Comparison of ENCODE assay signal across 22 cellular contexts in genomic region chr12:86666311-86666710, GRCh38.
DNase-seq lines count a peak whose midpoint lies in the region; TF ChIP-seq lines count a peak whose summit lies in the region.
"Had no signal": no experiment of that assay in that cellular context is flagged by ENCODE, and none has a peak within 500 bp of the region (broad histone marks: within the 10 kb centered on the region; RNA-seq: fewer than 3 reads in every experiment).

No MANE protein-coding gene starts in this region.

- no peaks in the 10 kb centered on the region for H4K20me1 ChIP-seq in hepatocyte (ENCODE audit: insufficient read depth, poor library complexity, severe bottlenecking)

- H3K79me2 ChIP-seq in hepatocyte = no peaks in the 10 kb centered on the region

- H3K4me3 ChIP-seq in AG10803 (ENCODE audit: low read length) (no peak overlapping the region), hepatocyte (no peak overlapping the region)
- H3K4me3 ChIP-seq: MG63, SK-N-MC had no signal

- peak overlapping the region; percentile 19 for H2AFZ ChIP-seq in hepatocyte

- TF ChIP-seq CTCF in AG10803 (conservative IDR thresholded peaks at IDR 0.05; ENCODE audit: low read length) (no peak), hepatocyte (IDR thresholded peaks at IDR 0.05; ENCODE audit: poor library complexity) (no peak)

- no peaks in the 10 kb centered on the region for H3K9me2 ChIP-seq in hepatocyte (replicated peaks; ENCODE audit: insufficient read depth)

- DNase-seq in AG10803 (ENCODE audit: low read depth) (peak; percentile 16), GM04504 (ENCODE audit: low read depth) (peak; percentile 21), fibroblast of gingiva (ENCODE audit: low read depth) (peak; percentile 4), hepatocyte (ENCODE audit: low spot score) (no peak), NCI-H748 treated with DMSO at 0.1 percent for 48 hours (lab: John Stamatoyannopoulos, UW) (no peak), SHP77 treated with DMSO at 0.1 percent for 48 hours (lab: John Stamatoyannopoulos, UW) (no peak), amniotic stem cell (lab: John Stamatoyannopoulos, UW) (no peak)
- DNase-seq in activated CD4-positive, alpha-beta T cell treated with anti-CD3 and anti-CD28 coated beads, Interleukin-2, amount 50 U/mL, for 48 hours = no peak
- DNase-seq: BE2C; Calu3; CD4-positive, CD25-positive, alpha-beta regulatory T cell; HFFc6; IMR-90; MG63; NCI-H1092 treated with DMSO at 0.1 percent for 48 hours; NCI-H146; NCI-H2081; NCI-H2171 treated with DMSO at 0.1 percent for 48 hours; NCI-H446 treated with DMSO at 0.1 percent for 48 hours; NCI-H69; Right ventricle myocardium superior had no signal

- peak overlapping the region; percentile 14 for H3K27ac ChIP-seq in hepatocyte
- H3K27ac ChIP-seq: SK-N-MC had no signal

- H3K27me3 ChIP-seq in hepatocyte = no peaks in the 10 kb centered on the region
- H3K27me3 ChIP-seq: BE2C, MG63 had no signal

- no peaks in the 10 kb centered on the region for H3K9me3 ChIP-seq in hepatocyte (ENCODE audit: low read depth)
- H3K9me3 ChIP-seq: BE2C, MG63 had no signal

- no peaks in the 10 kb centered on the region for H3K4me1 ChIP-seq in hepatocyte (ENCODE audit: insufficient read depth)
- H3K4me1 ChIP-seq: BE2C had no signal

- H3K36me3 ChIP-seq in hepatocyte (replicated peaks; ENCODE audit: insufficient read depth, low read depth) = no peaks in the 10 kb centered on the region
- H3K36me3 ChIP-seq: BE2C, MG63 had no signal

- no peak overlapping the region for H3K4me2 ChIP-seq in hepatocyte

Comparison
In these comparisons a context has a peak if more than half of its experiments do, and no peak if none do; other contexts are left out.
1. DNase-seq: peak in AG10803 (single experiment), GM04504 (single experiment) and fibroblast of gingiva (single experiment); none in hepatocyte (single experiment), NCI-H748 treated with DMSO at 0.1 percent for 48 hours (single experiment), activated CD4-positive, alpha-beta T cell treated with anti-CD3 and anti-CD28 coated beads, Interleukin-2, amount 50 U/mL, for 48 hours (0 of 2), SHP77 treated with DMSO at 0.1 percent for 48 hours (single experiment) and amniotic stem cell (single experiment).